In genomic region chr14:64734990-64735389, GRCh38 we compare ENCODE assay signal across 14 cellular contexts. TPM values are rescaled to one million over a fixed set of nuclear protein-coding genes. Genes with fewer than 3 reads are reported as not detected.
DNase-seq lines count a peak whose midpoint lies in the region; ATAC-seq lines count a peak whose summit lies in the region.
"Had no signal": no experiment of that assay in that cellular context is flagged by ENCODE, and none has a peak within 500 bp of the region (broad histone marks: within the 10 kb centered on the region; RNA-seq: fewer than 3 reads in every experiment).

No MANE protein-coding gene starts in this region.

- H3K27me3 ChIP-seq in ectodermal cell (ENCODE audit: control insufficient read depth, insufficient read depth, low read length, poor library complexity, severe bottlenecking): no peaks in the 10 kb centered on the region

- no peaks in the 10 kb centered on the region for H3K27me3 Mint-ChIP-seq in activated T-helper 1 cell treated with anti-CD3 and anti-CD28 coated beads, Interleukin-12 subunit alpha, Interleukin-12 subunit beta, Interleukin-2, Interleukin-4 antibody, amounts not matched to agents 30 ng/mL and 10 ng/mL and 1 ng/mL, durations not matched to agents 14 hours and 24 hours and 36 hours (ENCODE audit: insufficient read depth)

- H3K27ac ChIP-seq in ectodermal cell (ENCODE audit: insufficient read depth, low read depth, low read length, poor library complexity, severe bottlenecking): peak overlapping the region; percentile 23

- H3K27ac Mint-ChIP-seq in activated T-helper 1 cell treated with anti-CD3 and anti-CD28 coated beads, Interleukin-12 subunit alpha, Interleukin-12 subunit beta, Interleukin-2, Interleukin-4 antibody, amounts not matched to agents 30 ng/mL and 10 ng/mL and 1 ng/mL, durations not matched to agents 14 hours and 24 hours and 36 hours: no peak overlapping the region

- DNase-seq in NCI-H748 (lab: John Stamatoyannopoulos, UW; ENCODE audit: unreplicated experiment): peak; percentile 44
- DNase-seq in NCI-H748 treated with DMSO at 0.1 percent for 48 hours (lab: John Stamatoyannopoulos, UW): no peak
- peak; percentile 41 for DNase-seq in NCI-H2029 treated with DMSO at 0.1 percent for 48 hours (lab: John Stamatoyannopoulos, UW)
- DNase-seq in sciatic nerve (ENCODE audit: low spot score): no peak
- no peak for DNase-seq in activated T-helper 1 cell treated with anti-CD3 and anti-CD28 coated beads, Interleukin-12 subunit alpha, Interleukin-12 subunit beta, Interleukin-2, Interleukin-4 antibody, amounts not matched to agents 30 ng/mL and 10 ng/mL and 1 ng/mL, durations not matched to agents 14 hours and 24 hours and 36 hours (ENCODE audit: low spot score)
- DNase-seq in effector CD8-positive, alpha-beta T cell (lab: John Stamatoyannopoulos, UW): no peak
- DNase-seq: activated CD4-positive, alpha-beta T cell treated with anti-CD3 and anti-CD28 coated beads, Interleukin-2, amount 50 U/mL, for 1 hour; activated naive CD4-positive, alpha-beta T cell; H7; stimulated activated CD4-positive, alpha-beta T cell treated with anti-CD3 and anti-CD28 coated beads, Interleukin-12 subunit alpha, Interleukin-12 subunit beta, amount 100 ng/mL, for 4 hours had no signal

- no peaks in the 10 kb centered on the region for H3K9me3 ChIP-seq in ectodermal cell (ENCODE audit: control insufficient read depth, low read length)

- H3K36me3 ChIP-seq in ectodermal cell (ENCODE audit: control insufficient read depth, insufficient read depth, low read length): peaks cover 61% of the 10 kb centered on the region

- H3K4me3 Mint-ChIP-seq in activated T-helper 1 cell treated with anti-CD3 and anti-CD28 coated beads, Interleukin-12 subunit alpha, Interleukin-12 subunit beta, Interleukin-2, Interleukin-4 antibody, amounts not matched to agents 30 ng/mL and 10 ng/mL and 1 ng/mL, durations not matched to agents 14 hours and 24 hours and 36 hours: no peak overlapping the region
- H3K4me3 Mint-ChIP-seq: T-helper 1 cell treated with Interleukin-12 subunit alpha and Interleukin-12 subunit beta and Interleukin-4 antibody, amounts not matched to agents 30 μg/mL and 1 μg/mL, for 36 hours had no signal

- peaks cover 19% of the 10 kb centered on the region for H3K4me1 ChIP-seq in ectodermal cell (ENCODE audit: control insufficient read depth, insufficient read depth, low read length)

- intact Hi-C loops in sciatic nerve (cut with DNase I): no loop called here
- intact Hi-C loops in activated T-helper 1 cell treated with anti-CD3 and anti-CD28 coated beads, Interleukin-12 subunit alpha, Interleukin-12 subunit beta, Interleukin-2, Interleukin-4 antibody, amounts not matched to agents 30 ng/mL and 10 ng/mL and 1 ng/mL, durations not matched to agents 14 hours and 24 hours and 36 hours (cut with micrococcal nuclease): no loop called here

- H3K4me3 ChIP-seq in ectodermal cell (ENCODE audit: insufficient read depth, low read depth, low read length): no peak overlapping the region
- H3K4me3 ChIP-seq: GM12878 had no signal

- no peaks in the 10 kb centered on the region for H3K9me3 Mint-ChIP-seq in activated T-helper 1 cell treated with anti-CD3 and anti-CD28 coated beads, Interleukin-12 subunit alpha, Interleukin-12 subunit beta, Interleukin-2, Interleukin-4 antibody, amounts not matched to agents 30 ng/mL and 10 ng/mL and 1 ng/mL, durations not matched to agents 14 hours and 24 hours and 36 hours
- H3K9me3 Mint-ChIP-seq: T-helper 1 cell treated with Interleukin-12 subunit alpha and Interleukin-12 subunit beta and Interleukin-4 antibody, amounts not matched to agents 30 μg/mL and 1 μg/mL, for 36 hours had no signal

- ATAC-seq in sciatic nerve: peak; percentile 82
- no peak for ATAC-seq in HG03520 (IDR thresholded peaks at IDR 0.05; ENCODE audit: unreplicated experiment)
- ATAC-seq: GM12878 had no signal

- H3K4me1 Mint-ChIP-seq in activated T-helper 1 cell treated with anti-CD3 and anti-CD28 coated beads, Interleukin-12 subunit alpha, Interleukin-12 subunit beta, Interleukin-2, Interleukin-4 antibody, amounts not matched to agents 30 ng/mL and 10 ng/mL and 1 ng/mL, durations not matched to agents 14 hours and 24 hours and 36 hours (ENCODE audit: low read depth): peaks cover 26% of the 10 kb centered on the region

- H3K36me3 Mint-ChIP-seq in activated T-helper 1 cell treated with anti-CD3 and anti-CD28 coated beads, Interleukin-12 subunit alpha, Interleukin-12 subunit beta, Interleukin-2, Interleukin-4 antibody, amounts not matched to agents 30 ng/mL and 10 ng/mL and 1 ng/mL, durations not matched to agents 14 hours and 24 hours and 36 hours (ENCODE audit: low read depth): peaks cover 8% of the 10 kb centered on the region

- 90 to 93% methylated on average over 6 of the region's 6 CpGs for WGBS in ectodermal cell, 2 experiments

RNA-seq across cellular contexts. Expression of gene PLEKHG3, which starts 30.8 kb away (rescaled TPM):
- polyA plus RNA-seq in ectodermal cell (2013, experiment 1 of 4): 81.4 TPM
- 114 TPM for polyA plus RNA-seq in ectodermal cell (2013, experiment 2 of 4)
- polyA plus RNA-seq in ectodermal cell (2013, experiment 3 of 4): 64.1 TPM
- 62.5 TPM for polyA plus RNA-seq in ectodermal cell (2013, experiment 4 of 4)
- total RNA-seq in sciatic nerve: 101 TPM
- total RNA-seq in activated T-helper 1 cell treated with anti-CD3 and anti-CD28 coated beads, Interleukin-12 subunit alpha, Interleukin-12 subunit beta, Interleukin-2, Interleukin-4 antibody, amounts not matched to agents 30 ng/mL and 10 ng/mL and 1 ng/mL, durations not matched to agents 14 hours and 24 hours and 36 hours: 5.5 and 6.2 TPM in 2 replicates

Comparison
In these comparisons a context has a peak if more than half of its experiments do, and no peak if none do; other contexts are left out.
1. DNase-seq: peak in NCI-H748 (single experiment) and NCI-H2029 treated with DMSO at 0.1 percent for 48 hours (single experiment); none in NCI-H748 treated with DMSO at 0.1 percent for 48 hours (single experiment), sciatic nerve (single experiment), activated T-helper 1 cell treated with anti-CD3 and anti-CD28 coated beads, Interleukin-12 subunit alpha, Interleukin-12 subunit beta, Interleukin-2, Interleukin-4 antibody, amounts not matched to agents 30 ng/mL and 10 ng/mL and 1 ng/mL, durations not matched to agents 14 hours and 24 hours and 36 hours (single experiment) and effector CD8-positive, alpha-beta T cell (single experiment).
2. RNA of gene PLEKHG3, which starts 30.8 kb away (total RNA-seq): 101 TPM in sciatic nerve (single experiment); 5.5 to 6.2 TPM in activated T-helper 1 cell treated with anti-CD3 and anti-CD28 coated beads, Interleukin-12 subunit alpha, Interleukin-12 subunit beta, Interleukin-2, Interleukin-4 antibody, amounts not matched to agents 30 ng/mL and 10 ng/mL and 1 ng/mL, durations not matched to agents 14 hours and 24 hours and 36 hours; every median in the first group is over 10 times any median in the second.